Comparison of ENCODE assay signal across 1 cellular context in the genomic region with DNA sequence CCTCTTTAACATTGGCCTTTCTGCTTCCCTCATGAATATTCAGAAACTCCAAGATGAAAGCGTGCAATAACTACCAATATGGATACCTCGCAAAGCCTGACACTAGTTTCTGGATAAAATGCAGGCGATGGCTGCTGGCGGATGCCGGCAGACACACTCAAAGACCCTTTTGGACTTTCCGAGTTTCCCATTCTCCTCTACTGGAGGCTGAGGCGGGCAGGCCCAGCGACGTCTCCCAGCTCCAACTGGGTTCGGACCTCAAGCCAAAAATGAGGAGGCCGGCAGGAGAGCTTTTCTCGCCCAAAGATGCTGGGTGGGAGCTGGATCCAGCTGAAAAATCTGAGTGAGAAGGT.
TF ChIP-seq lines count a peak whose summit lies in the region.

No MANE protein-coding gene starts in this region.

TF ChIP-seq in GM23338, 12 proteins besides CTCF, POLR2A, EP300 and RAD21 (continued from another document):
- no peak for TF ChIP-seq ZNF462 (CRISPR knock-in tag; IDR thresholded peaks at IDR 0.05)
- TF ChIP-seq EZH2 (IDR thresholded peaks at IDR 0.05; ENCODE audit: low read depth, unreplicated experiment): no peak
- TF ChIP-seq CREB1 (CRISPR knock-in tag; IDR thresholded peaks at IDR 0.05; ENCODE audit: low read depth): no peak
- no peak for TF ChIP-seq JUNB (IDR thresholded peaks at IDR 0.05; ENCODE audit: unreplicated experiment)
- TF ChIP-seq ZNF331 (CRISPR knock-in tag; IDR thresholded peaks at IDR 0.05; ENCODE audit: low read depth): no peak
TF ChIP-seq in GM23338: peak in this region for 1.
